Comparison of ENCODE assay signal across 1 cellular context in the genomic region with DNA sequence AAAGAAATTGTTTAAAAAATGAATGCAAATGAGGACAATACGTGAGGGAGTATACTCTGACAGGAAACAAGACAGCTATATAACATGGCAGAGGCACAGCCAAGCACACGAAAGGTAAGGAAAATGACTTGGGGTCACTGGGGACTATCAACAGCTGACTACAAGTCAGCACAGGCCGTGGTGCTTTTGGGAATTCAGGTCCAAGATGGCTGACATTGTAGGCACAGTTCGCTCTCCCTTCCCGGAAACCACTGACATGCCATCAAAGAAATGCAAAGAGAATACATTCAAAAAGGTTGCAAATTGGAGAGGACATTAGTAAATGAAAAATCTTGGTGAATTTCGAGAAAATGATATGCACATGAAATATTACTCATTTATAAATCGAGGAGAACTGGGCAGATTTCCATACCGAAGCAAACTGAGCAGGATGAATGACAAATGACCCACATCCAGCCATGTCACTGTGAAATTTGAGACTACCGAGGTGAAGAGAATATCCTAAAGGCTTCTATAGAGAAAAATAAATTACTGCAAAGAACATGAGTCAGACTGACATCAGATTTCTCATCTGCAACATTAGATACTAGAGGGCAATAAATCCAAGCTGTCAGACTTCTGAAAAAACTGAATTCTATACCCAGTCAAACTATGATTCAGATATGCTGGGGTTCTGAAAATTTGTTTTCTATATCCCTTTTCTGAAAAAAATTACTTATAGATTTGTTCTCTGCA.
TF ChIP-seq lines count a peak whose summit lies in the region.

No MANE protein-coding gene starts in this region.

TF ChIP-seq in IMR-90, 13 proteins besides CTCF, POLR2A, EP300 and RAD21:
- TF ChIP-seq, protein P1, sequence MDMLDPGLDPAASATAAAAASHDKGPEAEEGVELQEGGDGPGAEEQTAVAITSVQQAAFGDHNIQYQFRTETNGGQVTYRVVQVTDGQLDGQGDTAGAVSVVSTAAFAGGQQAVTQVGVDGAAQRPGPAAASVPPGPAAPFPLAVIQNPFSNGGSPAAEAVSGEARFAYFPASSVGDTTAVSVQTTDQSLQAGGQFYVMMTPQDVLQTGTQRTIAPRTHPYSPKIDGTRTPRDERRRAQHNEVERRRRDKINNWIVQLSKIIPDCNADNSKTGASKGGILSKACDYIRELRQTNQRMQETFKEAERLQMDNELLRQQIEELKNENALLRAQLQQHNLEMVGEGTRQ (IDR thresholded peaks at IDR 0.05; ENCODE audit: low read depth, low read length): no peak
- TF ChIP-seq CHD1 (IDR thresholded peaks at IDR 0.05; ENCODE audit: low read depth, low read length) (no peak), BHLHE40 (IDR thresholded peaks at IDR 0.05; ENCODE audit: low read depth, low read length) (no peak), CEBPB (IDR thresholded peaks at IDR 0.05; ENCODE audit: low read depth, low read length) (no peak), RFX5 (IDR thresholded peaks at IDR 0.05; ENCODE audit: low read depth, low read length) (no peak)
